Comparison of ENCODE assay signal across 1 cellular context in the genomic region with DNA sequence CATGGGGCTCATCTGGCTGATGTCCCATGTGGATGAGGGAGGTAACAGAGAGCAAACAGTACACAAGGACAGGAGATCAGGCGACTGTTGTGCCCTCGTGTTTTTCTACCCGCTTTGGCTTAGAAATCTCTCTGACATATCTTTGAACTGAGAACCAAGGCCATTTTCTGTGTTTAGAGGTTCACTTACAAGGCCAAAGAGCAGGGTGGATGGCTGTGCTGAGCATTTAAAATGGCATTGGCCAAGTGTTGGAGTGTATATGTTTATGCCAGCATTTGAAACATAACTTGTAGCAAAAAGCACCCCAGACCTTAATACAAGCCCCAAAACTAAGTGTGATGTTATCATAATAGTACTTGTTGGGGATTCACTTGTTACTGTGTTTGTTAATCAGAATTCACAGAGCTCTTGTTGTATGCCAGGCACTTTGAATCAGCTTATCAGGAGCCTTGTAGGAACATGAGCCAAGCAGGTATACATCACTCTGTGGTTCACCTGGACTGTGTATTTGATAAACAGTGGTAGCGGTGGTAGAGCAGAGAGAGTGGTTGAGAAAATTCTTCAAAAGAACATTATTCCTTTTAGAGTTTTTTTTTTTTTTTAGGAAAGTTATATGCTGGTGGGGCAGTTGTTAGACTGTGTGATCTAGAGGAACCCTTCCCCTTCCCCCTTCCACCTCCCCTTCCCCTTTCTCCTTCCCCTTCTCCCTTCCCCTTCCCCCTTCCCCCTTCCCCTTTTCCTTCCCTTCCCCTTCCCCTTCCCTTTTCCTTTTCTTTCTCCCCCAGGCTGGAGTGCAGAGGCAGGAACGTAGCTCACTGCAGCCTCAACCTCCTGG.
A peak's percentile ranks its signal among the peaks of the same experiment; 100 is the strongest.
TF ChIP-seq lines count a peak whose summit lies in the region.

No MANE protein-coding gene starts in this region.

TF ChIP-seq in HepG2, 621 proteins besides CTCF, POLR2A, EP300 and RAD21 (continued from another document and continues in another):
- TF ChIP-seq, protein P1, sequence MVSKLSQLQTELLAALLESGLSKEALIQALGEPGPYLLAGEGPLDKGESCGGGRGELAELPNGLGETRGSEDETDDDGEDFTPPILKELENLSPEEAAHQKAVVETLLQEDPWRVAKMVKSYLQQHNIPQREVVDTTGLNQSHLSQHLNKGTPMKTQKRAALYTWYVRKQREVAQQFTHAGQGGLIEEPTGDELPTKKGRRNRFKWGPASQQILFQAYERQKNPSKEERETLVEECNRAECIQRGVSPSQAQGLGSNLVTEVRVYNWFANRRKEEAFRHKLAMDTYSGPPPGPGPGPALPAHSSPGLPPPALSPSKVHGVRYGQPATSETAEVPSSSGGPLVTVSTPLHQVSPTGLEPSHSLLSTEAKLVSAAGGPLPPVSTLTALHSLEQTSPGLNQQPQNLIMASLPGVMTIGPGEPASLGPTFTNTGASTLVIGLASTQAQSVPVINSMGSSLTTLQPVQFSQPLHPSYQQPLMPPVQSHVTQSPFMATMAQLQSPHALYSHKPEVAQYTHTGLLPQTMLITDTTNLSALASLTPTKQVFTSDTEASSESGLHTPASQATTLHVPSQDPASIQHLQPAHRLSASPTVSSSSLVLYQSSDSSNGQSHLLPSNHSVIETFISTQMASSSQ (IDR thresholded peaks at IDR 0.05; ENCODE audit: low read depth): no peak
- TF ChIP-seq, protein P1 (CRISPR knock-in tag; IDR thresholded peaks at IDR 0.05; ENCODE audit: borderline replicate concordance): peak; percentile 80
- TF ChIP-seq NFKBIZ (CRISPR knock-in tag; IDR thresholded peaks at IDR 0.05) (peak; percentile 79), ZNF607 (CRISPR knock-in tag; IDR thresholded peaks at IDR 0.05; ENCODE audit: borderline replicate concordance) (peak; percentile 40; the same call in 1 of the 2 replicates), MLLT10 (CRISPR knock-in tag; IDR thresholded peaks at IDR 0.05) (no peak), NFIC (IDR thresholded peaks at IDR 0.05; ENCODE audit: low read length) (peak; percentile 86), REPIN1 (CRISPR knock-in tag; IDR thresholded peaks at IDR 0.05; ENCODE audit: borderline replicate concordance, low read depth) (peak; percentile 80; the same call in 1 of the 2 replicates), ZSCAN21 (CRISPR knock-in tag; IDR thresholded peaks at IDR 0.05; ENCODE audit: borderline replicate concordance) (no peak; the same call in 1 of the 2 replicates), ZNF761 (CRISPR knock-in tag; conservative IDR thresholded peaks at IDR 0.05) (peak; percentile 83), FOXA1 (IDR thresholded peaks at IDR 0.05) (no peak), FOXA1 (CRISPR knock-in tag; IDR thresholded peaks at IDR 0.05) (peak; percentile 96), CAMTA2 (CRISPR knock-in tag; IDR thresholded peaks at IDR 0.05; ENCODE audit: borderline replicate concordance) (no peak), ZNF775 (CRISPR knock-in tag; IDR thresholded peaks at IDR 0.05; ENCODE audit: borderline replicate concordance) (no peak), DNMT1 (CRISPR knock-in tag; IDR thresholded peaks at IDR 0.05) (no peak), ZMYM2 (CRISPR knock-in tag; IDR thresholded peaks at IDR 0.05) (peak; percentile 76; the same call in 1 of the 2 replicates), ZEB1 (IDR thresholded peaks at IDR 0.05; ENCODE audit: insufficient replicate concordance, low read depth) (peak; percentile 90), JDP2 (CRISPR knock-in tag; IDR thresholded peaks at IDR 0.05; ENCODE audit: borderline replicate concordance) (no peak), SNAI1 (CRISPR knock-in tag; IDR thresholded peaks at IDR 0.05; ENCODE audit: borderline replicate concordance) (no peak), JUND (CRISPR knock-in tag; IDR thresholded peaks at IDR 0.05) (no peak; the same call in 1 of the 2 replicates), SP140L (CRISPR knock-in tag; IDR thresholded peaks at IDR 0.05; ENCODE audit: borderline replicate concordance) (0 out of 2 replicates have a peak, but pooled peaks have one; percentile 51), FOXO1 (CRISPR knock-in tag; IDR thresholded peaks at IDR 0.05) (peak; percentile 98), RARA (CRISPR knock-in tag; IDR thresholded peaks at IDR 0.05) (peak; percentile 98), ATM (IDR thresholded peaks at IDR 0.05; ENCODE audit: borderline replicate concordance) (no peak), U2AF1 (optimal IDR thresholded peaks at IDR 0.05; ENCODE audit: low read depth, low read length) (no peak), ZSCAN30 (CRISPR knock-in tag; IDR thresholded peaks at IDR 0.05) (no peak), ZFAT (CRISPR knock-in tag; conservative IDR thresholded peaks at IDR 0.05) (no peak), RFX3 (CRISPR knock-in tag; IDR thresholded peaks at IDR 0.05) (no peak)
- TF ChIP-seq, protein P2, sequence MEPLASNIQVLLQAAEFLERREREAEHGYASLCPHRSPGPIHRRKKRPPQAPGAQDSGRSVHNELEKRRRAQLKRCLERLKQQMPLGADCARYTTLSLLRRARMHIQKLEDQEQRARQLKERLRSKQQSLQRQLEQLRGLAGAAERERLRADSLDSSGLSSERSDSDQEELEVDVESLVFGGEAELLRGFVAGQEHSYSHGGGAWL (CRISPR knock-in tag; IDR thresholded peaks at IDR 0.05): no peak
- TF ChIP-seq, protein P3, sequence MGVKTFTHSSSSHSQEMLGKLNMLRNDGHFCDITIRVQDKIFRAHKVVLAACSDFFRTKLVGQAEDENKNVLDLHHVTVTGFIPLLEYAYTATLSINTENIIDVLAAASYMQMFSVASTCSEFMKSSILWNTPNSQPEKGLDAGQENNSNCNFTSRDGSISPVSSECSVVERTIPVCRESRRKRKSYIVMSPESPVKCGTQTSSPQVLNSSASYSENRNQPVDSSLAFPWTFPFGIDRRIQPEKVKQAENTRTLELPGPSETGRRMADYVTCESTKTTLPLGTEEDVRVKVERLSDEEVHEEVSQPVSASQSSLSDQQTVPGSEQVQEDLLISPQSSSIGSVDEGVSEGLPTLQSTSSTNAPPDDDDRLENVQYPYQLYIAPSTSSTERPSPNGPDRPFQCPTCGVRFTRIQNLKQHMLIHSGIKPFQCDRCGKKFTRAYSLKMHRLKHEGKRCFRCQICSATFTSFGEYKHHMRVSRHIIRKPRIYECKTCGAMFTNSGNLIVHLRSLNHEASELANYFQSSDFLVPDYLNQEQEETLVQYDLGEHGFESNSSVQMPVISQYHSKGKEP (CRISPR knock-in tag; IDR thresholded peaks at IDR 0.05): no peak
- TF ChIP-seq, protein P4, sequence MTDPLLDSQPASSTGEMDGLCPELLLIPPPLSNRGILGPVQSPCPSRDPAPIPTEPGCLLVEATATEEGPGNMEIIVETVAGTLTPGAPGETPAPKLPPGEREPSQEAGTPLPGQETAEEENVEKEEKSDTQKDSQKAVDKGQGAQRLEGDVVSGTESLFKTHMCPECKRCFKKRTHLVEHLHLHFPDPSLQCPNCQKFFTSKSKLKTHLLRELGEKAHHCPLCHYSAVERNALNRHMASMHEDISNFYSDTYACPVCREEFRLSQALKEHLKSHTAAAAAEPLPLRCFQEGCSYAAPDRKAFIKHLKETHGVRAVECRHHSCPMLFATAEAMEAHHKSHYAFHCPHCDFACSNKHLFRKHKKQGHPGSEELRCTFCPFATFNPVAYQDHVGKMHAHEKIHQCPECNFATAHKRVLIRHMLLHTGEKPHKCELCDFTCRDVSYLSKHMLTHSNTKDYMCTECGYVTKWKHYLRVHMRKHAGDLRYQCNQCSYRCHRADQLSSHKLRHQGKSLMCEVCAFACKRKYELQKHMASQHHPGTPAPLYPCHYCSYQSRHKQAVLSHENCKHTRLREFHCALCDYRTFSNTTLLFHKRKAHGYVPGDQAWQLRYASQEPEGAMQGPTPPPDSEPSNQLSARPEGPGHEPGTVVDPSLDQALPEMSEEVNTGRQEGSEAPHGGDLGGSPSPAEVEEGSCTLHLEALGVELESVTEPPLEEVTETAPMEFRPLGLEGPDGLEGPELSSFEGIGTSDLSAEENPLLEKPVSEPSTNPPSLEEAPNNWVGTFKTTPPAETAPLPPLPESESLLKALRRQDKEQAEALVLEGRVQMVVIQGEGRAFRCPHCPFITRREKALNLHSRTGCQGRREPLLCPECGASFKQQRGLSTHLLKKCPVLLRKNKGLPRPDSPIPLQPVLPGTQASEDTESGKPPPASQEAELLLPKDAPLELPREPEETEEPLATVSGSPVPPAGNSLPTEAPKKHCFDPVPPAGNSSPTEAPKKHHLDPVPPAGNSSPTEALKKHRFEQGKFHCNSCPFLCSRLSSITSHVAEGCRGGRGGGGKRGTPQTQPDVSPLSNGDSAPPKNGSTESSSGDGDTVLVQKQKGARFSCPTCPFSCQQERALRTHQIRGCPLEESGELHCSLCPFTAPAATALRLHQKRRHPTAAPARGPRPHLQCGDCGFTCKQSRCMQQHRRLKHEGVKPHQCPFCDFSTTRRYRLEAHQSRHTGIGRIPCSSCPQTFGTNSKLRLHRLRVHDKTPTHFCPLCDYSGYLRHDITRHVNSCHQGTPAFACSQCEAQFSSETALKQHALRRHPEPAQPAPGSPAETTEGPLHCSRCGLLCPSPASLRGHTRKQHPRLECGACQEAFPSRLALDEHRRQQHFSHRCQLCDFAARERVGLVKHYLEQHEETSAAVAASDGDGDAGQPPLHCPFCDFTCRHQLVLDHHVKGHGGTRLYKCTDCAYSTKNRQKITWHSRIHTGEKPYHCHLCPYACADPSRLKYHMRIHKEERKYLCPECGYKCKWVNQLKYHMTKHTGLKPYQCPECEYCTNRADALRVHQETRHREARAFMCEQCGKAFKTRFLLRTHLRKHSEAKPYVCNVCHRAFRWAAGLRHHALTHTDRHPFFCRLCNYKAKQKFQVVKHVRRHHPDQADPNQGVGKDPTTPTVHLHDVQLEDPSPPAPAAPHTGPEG (CRISPR knock-in tag; IDR thresholded peaks at IDR 0.05): 0 out of 2 replicates have a peak, but pooled peaks have one; percentile 42
- TF ChIP-seq, protein P5, sequence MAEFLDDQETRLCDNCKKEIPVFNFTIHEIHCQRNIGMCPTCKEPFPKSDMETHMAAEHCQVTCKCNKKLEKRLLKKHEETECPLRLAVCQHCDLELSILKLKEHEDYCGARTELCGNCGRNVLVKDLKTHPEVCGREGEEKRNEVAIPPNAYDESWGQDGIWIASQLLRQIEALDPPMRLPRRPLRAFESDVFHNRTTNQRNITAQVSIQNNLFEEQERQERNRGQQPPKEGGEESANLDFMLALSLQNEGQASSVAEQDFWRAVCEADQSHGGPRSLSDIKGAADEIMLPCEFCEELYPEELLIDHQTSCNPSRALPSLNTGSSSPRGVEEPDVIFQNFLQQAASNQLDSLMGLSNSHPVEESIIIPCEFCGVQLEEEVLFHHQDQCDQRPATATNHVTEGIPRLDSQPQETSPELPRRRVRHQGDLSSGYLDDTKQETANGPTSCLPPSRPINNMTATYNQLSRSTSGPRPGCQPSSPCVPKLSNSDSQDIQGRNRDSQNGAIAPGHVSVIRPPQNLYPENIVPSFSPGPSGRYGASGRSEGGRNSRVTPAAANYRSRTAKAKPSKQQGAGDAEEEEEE (CRISPR knock-in tag; IDR thresholded peaks at IDR 0.05; ENCODE audit: borderline replicate concordance): peak; percentile 85; the same call in 1 of the 2 replicates
- TF ChIP-seq, protein P6, sequence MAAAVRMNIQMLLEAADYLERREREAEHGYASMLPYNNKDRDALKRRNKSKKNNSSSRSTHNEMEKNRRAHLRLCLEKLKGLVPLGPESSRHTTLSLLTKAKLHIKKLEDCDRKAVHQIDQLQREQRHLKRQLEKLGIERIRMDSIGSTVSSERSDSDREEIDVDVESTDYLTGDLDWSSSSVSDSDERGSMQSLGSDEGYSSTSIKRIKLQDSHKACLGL (CRISPR knock-in tag; IDR thresholded peaks at IDR 0.05): no peak
- TF ChIP-seq, protein P7, sequence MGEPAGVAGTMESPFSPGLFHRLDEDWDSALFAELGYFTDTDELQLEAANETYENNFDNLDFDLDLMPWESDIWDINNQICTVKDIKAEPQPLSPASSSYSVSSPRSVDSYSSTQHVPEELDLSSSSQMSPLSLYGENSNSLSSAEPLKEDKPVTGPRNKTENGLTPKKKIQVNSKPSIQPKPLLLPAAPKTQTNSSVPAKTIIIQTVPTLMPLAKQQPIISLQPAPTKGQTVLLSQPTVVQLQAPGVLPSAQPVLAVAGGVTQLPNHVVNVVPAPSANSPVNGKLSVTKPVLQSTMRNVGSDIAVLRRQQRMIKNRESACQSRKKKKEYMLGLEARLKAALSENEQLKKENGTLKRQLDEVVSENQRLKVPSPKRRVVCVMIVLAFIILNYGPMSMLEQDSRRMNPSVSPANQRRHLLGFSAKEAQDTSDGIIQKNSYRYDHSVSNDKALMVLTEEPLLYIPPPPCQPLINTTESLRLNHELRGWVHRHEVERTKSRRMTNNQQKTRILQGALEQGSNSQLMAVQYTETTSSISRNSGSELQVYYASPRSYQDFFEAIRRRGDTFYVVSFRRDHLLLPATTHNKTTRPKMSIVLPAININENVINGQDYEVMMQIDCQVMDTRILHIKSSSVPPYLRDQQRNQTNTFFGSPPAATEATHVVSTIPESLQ (CRISPR knock-in tag; conservative IDR thresholded peaks at IDR 0.05): peak; percentile 78; the same call in 1 of the 2 replicates
